ENCODE assay signal across 12 cellular contexts in genomic region chr22:19761500-19762314, GRCh38. TPM values are rescaled to one million over a fixed set of nuclear protein-coding genes. Genes with fewer than 3 reads are reported as not detected.
A peak's percentile ranks its signal among the peaks of the same experiment; 100 is the strongest.
DNase-seq lines count a peak whose midpoint lies in the region; ATAC-seq and TF ChIP-seq lines count a peak whose summit lies in the region.
"Had no signal": no experiment of that assay in that cellular context is flagged by ENCODE, and none has a peak within 500 bp of the region (broad histone marks: within the 10 kb centered on the region; RNA-seq: fewer than 3 reads in every experiment).

No MANE protein-coding gene starts in this region.

- intact Hi-C loops in sciatic nerve (cut with DNase I): no loop called here

- H3K9me3 Mint-ChIP-seq in chondrocyte (ENCODE audit: low read depth): no peaks in the 10 kb centered on the region
- H3K9me3 Mint-ChIP-seq in osteocyte (ENCODE audit: unreplicated experiment): no peaks in the 10 kb centered on the region
- H3K9me3 Mint-ChIP-seq: activated CD4-positive, alpha-beta T cell treated with anti-CD3 and anti-CD28 coated beads, Interleukin-2, amount 10 ng/mL, durations not matched to agents 7 days and 5 days had no signal

- ATAC-seq in sciatic nerve (no peak), HG03432 (IDR thresholded peaks at IDR 0.05; ENCODE audit: unreplicated experiment) (no peak)

- H3K27me3 Mint-ChIP-seq in chondrocyte (ENCODE audit: low read depth): peaks cover 22% of the 10 kb centered on the region
- peaks cover 5% of the 10 kb centered on the region for H3K27me3 Mint-ChIP-seq in osteocyte (ENCODE audit: unreplicated experiment)

- H3K4me1 Mint-ChIP-seq in chondrocyte (ENCODE audit: low read depth) (peaks cover 20% of the 10 kb centered on the region), osteocyte (ENCODE audit: unreplicated experiment) (peaks cover 24% of the 10 kb centered on the region)

- H3K4me3 Mint-ChIP-seq in chondrocyte (ENCODE audit: unreplicated experiment) (peak overlapping the region; percentile 13), osteocyte (ENCODE audit: unreplicated experiment) (peak overlapping the region; percentile 79)
- H3K4me3 Mint-ChIP-seq: activated CD4-positive, alpha-beta T cell treated with anti-CD3 and anti-CD28 coated beads, Interleukin-2, amount 10 ng/mL, durations not matched to agents 7 days and 5 days had no signal

- TF ChIP-seq CTCF in chondrocyte (IDR thresholded peaks at IDR 0.05): no peak
- no peak for TF ChIP-seq CTCF in osteocyte (IDR thresholded peaks at IDR 0.05)

- H3K27ac Mint-ChIP-seq in chondrocyte (ENCODE audit: unreplicated experiment): no peak overlapping the region
- peak overlapping the region; percentile 83 for H3K27ac Mint-ChIP-seq in osteocyte (ENCODE audit: unreplicated experiment)
- H3K27ac Mint-ChIP-seq: activated CD4-positive, alpha-beta T cell treated with anti-CD3 and anti-CD28 coated beads, Interleukin-2, amount 10 ng/mL, durations not matched to agents 7 days and 5 days had no signal

- peak; percentile 17 for DNase-seq in DMS114 treated with DMSO at 0.1 percent for 48 hours (lab: John Stamatoyannopoulos, UW; ENCODE audit: unreplicated experiment)
- DNase-seq in LHCN-M2 (ENCODE audit: low read depth): peak; percentile 59
- no peak for DNase-seq in chondrocyte (ENCODE audit: low spot score)
- no peak for DNase-seq in osteocyte (ENCODE audit: extremely low spot score, unreplicated experiment)
- DNase-seq in NOMO-1 treated with DMSO at 0.1 percent for 48 hours (lab: John Stamatoyannopoulos, UW; ENCODE audit: unreplicated experiment): no peak
- no peak for DNase-seq in sciatic nerve (ENCODE audit: low spot score)
- no peak for DNase-seq in NCI-H1417 treated with DMSO at 0.1 percent for 48 hours (lab: John Stamatoyannopoulos, UW)
- DNase-seq: activated CD4-positive, alpha-beta T cell treated with anti-CD3 and anti-CD28 coated beads, Interleukin-2, amount 10 ng/mL, durations not matched to agents 7 days and 5 days; NCI-H524; sigmoid colon; tibial artery had no signal

- H3K36me3 Mint-ChIP-seq in chondrocyte (ENCODE audit: low read depth) (no peaks in the 10 kb centered on the region), osteocyte (ENCODE audit: unreplicated experiment) (peaks cover 6% of the 10 kb centered on the region)

RNA-seq across cellular contexts. Expression of gene TBX1, which starts 1.1 kb away (rescaled TPM):
- total RNA-seq in LHCN-M2 (2014; rRNA removed) (13.0 and 16.7 TPM in 2 replicates), chondrocyte (0.28 to 20.8 TPM in 2 of 3 replicates, not detected in the other), osteocyte (22.5 and 24.2 TPM in 2 replicates), sciatic nerve (4.2 TPM)
- polyA plus RNA-seq in LHCN-M2 (2012): 19.6 TPM
- total RNA-seq: activated CD4-positive, alpha-beta T cell treated with anti-CD3 and anti-CD28 coated beads, Interleukin-2, amount 10 ng/mL, durations not matched to agents 7 days and 5 days had no signal

RNA-seq across cellular contexts. Expression of gene GP1BB, which starts 38.4 kb away (rescaled TPM):
- total RNA-seq in LHCN-M2 (2014; rRNA removed): 22.1 and 30.2 TPM in 2 replicates
- 6.9 TPM for polyA plus RNA-seq in LHCN-M2 (2012)
- 36.4 to 63.4 TPM (median 56.0 TPM) in 3 replicates for total RNA-seq in chondrocyte
- 28.6 and 34.1 TPM in 2 replicates for total RNA-seq in osteocyte
- total RNA-seq in sciatic nerve: 4.1 TPM
- total RNA-seq: activated CD4-positive, alpha-beta T cell treated with anti-CD3 and anti-CD28 coated beads, Interleukin-2, amount 10 ng/mL, durations not matched to agents 7 days and 5 days had no signal

RNA-seq across cellular contexts. Expression of gene SEPTIN5, which starts 47.4 kb away (rescaled TPM):
- 33.2 and 44.8 TPM in 2 replicates for total RNA-seq in LHCN-M2 (2014; rRNA removed)
- polyA plus RNA-seq in LHCN-M2 (2012): 38.5 TPM
- total RNA-seq in chondrocyte: 113 to 214 TPM (median 197 TPM) in 3 replicates
- total RNA-seq in osteocyte: 103 and 108 TPM in 2 replicates
- total RNA-seq in sciatic nerve: 22.5 TPM
- total RNA-seq: activated CD4-positive, alpha-beta T cell treated with anti-CD3 and anti-CD28 coated beads, Interleukin-2, amount 10 ng/mL, durations not matched to agents 7 days and 5 days had no signal

Comparison
In these comparisons a context has a peak if more than half of its experiments do, and no peak if none do; other contexts are left out.
1. DNase-seq: peak in DMS114 treated with DMSO at 0.1 percent for 48 hours (single experiment) and LHCN-M2 (single experiment); none in chondrocyte (single experiment), osteocyte (single experiment), NOMO-1 treated with DMSO at 0.1 percent for 48 hours (single experiment), sciatic nerve (single experiment) and NCI-H1417 treated with DMSO at 0.1 percent for 48 hours (single experiment).